In genomic region chr2:192243488-192243887, GRCh38 we compare ENCODE assay signal across 19 cellular contexts.
A peak's percentile ranks its signal among the peaks of the same experiment; 100 is the strongest.
DNase-seq lines count a peak whose midpoint lies in the region; ATAC-seq and TF ChIP-seq lines count a peak whose summit lies in the region.
"Had no signal": no experiment of that assay in that cellular context is flagged by ENCODE, and none has a peak within 500 bp of the region (broad histone marks: within the 10 kb centered on the region; RNA-seq: fewer than 3 reads in every experiment).

No MANE protein-coding gene starts in this region.

- DNase-seq in AG08395 (ENCODE audit: low spot score) (peak; percentile 10), HS-5 (ENCODE audit: low read depth) (peak; percentile 64), astrocyte of the spinal cord (ENCODE audit: low read depth, low spot score) (peak; percentile 62), iris pigment epithelial cell (ENCODE audit: low read depth) (peak; percentile 50), islet precursor cell (no peak), NCI-H2107 (lab: John Stamatoyannopoulos, UW) (no peak)
- no peak for DNase-seq in activated CD4-positive, alpha-beta T cell treated with anti-CD3 and anti-CD28 coated beads for 48 hours
- DNase-seq: activated effector memory CD4-positive, alpha-beta T cell treated with Interleukin-2 at 50 U/mL for 16 hours; activated naive CD8-positive, alpha-beta T cell treated with anti-CD3 and anti-CD28 coated beads, Interleukin-2, amount 50 U/mL, for 24 hours; caudate nucleus; CD8-positive, alpha-beta T cell; DMS53; dorsolateral prefrontal cortex; left lung; NCI-H187 treated with DMSO at 0.1 percent for 48 hours; NCI-H446 treated with DMSO at 0.1 percent for 48 hours; NK-92 treated with Interleukin-12 subunit alpha and Interleukin-12 subunit beta, amount 100 ng/mL, for 24 hours had no signal

- no peak for ATAC-seq in HG03354 (IDR thresholded peaks at IDR 0.05; ENCODE audit: poor library complexity, severe bottlenecking, unreplicated experiment)
- ATAC-seq: activated naive CD8-positive, alpha-beta T cell treated with anti-CD3 and anti-CD28 coated beads, Interleukin-2, amount 50 U/mL, for 24 hours; CD8-positive, alpha-beta T cell; left lung had no signal

- in situ Hi-C loops in astrocyte of the spinal cord (cut with HindIII; ENCODE audit: low sequenced_read_pairs), result no loop called here

- no peak for TF ChIP-seq CTCF in astrocyte of the spinal cord (IDR thresholded peaks at IDR 0.05; ENCODE audit: low read depth, low read length)

- no peak overlapping the region for H3K4me3 ChIP-seq in astrocyte of the spinal cord (ENCODE audit: low read depth, low read length)
- H3K4me3 ChIP-seq: dorsolateral prefrontal cortex, left lung, neural progenitor cell had no signal

Comparison
In these comparisons a context has a peak if more than half of its experiments do, and no peak if none do; other contexts are left out.
1. DNase-seq: peak in AG08395 (single experiment), HS-5 (single experiment), astrocyte of the spinal cord (single experiment) and iris pigment epithelial cell (single experiment); none in islet precursor cell (single experiment), activated CD4-positive, alpha-beta T cell treated with anti-CD3 and anti-CD28 coated beads for 48 hours (single experiment) and NCI-H2107 (single experiment).